13 cellular contexts compared by ENCODE assay signal in genomic region chr16:29746518-29746917, GRCh38. TPM values are rescaled to one million over a fixed set of nuclear protein-coding genes. Genes with fewer than 3 reads are reported as not detected.
DNase-seq lines count a peak whose midpoint lies in the region; ATAC-seq, FAIRE-seq and TF ChIP-seq lines count a peak whose summit lies in the region.
"Not testable (repeated sequence)": the region's sequence is repeated elsewhere in the genome, so short reads cannot be mapped to it uniquely, and the experiment has no call there.
"Had no signal": no experiment of that assay in that cellular context is flagged by ENCODE, and none has a peak within 500 bp of the region (broad histone marks: within the 10 kb centered on the region; RNA-seq: fewer than 3 reads in every experiment).

No MANE protein-coding gene starts in this region.

- TF ChIP-seq POLR2A in HepG2 (IDR thresholded peaks at IDR 0.05; ENCODE audit: insufficient read depth in 1 of 2, low read depth in 2 of 2, low read length in 2 of 2) = not testable (repeated sequence)

- TF ChIP-seq EP300 in HepG2 (IDR thresholded peaks at IDR 0.05; ENCODE audit: low read depth in 2 of 2, low read length in 2 of 2); HepG2 (CRISPR knock-in tag; IDR thresholded peaks at IDR 0.05; ENCODE audit: borderline replicate concordance): not testable (repeated sequence)

- H3K27ac ChIP-seq in BLaER1 treated with 17β-estradiol and CSF1 and Interleukin-3, amounts not matched to agents 10 nM and 100 nM = peak overlapping the region; percentile 91 to 98 (median 96)
- H3K27ac ChIP-seq in HepG2 (ENCODE audit: extremely low read length, insufficient read depth, low read length) = not testable (repeated sequence)
- H3K27ac ChIP-seq in neutrophil (peak overlapping the region; percentile 99), thymus (ENCODE audit: low read depth) (peak overlapping the region; percentile 93)

- CTCF ChIA-PET in T-cell (lab: Charles Lee) = interaction anchor here (0.6 to 3.3 kb wide), 4 partner anchors 44 to 69 kb away, joined by 3 to 15 read pairs (median 10); partner anchors contain the start of genes KIF22 (in 1 of the 2) and PAGR1 (in 1 of the 2)
- CTCF ChIA-PET in activated CD8-positive, alpha-beta T cell treated with anti-CD3 and anti-CD28 coated beads, Interleukin-2, amount 10 ng/mL, durations not matched to agents 7 days and 5 days (lab: Charles Lee) = interaction anchor here (0.7 to 2.1 kb wide), 6 partner anchors 8 to 46 kb away, joined by 3 to 9 read pairs (median 4); partner anchors contain the start of gene KIF22
- CTCF ChIA-PET in HepG2 (lab: Yijun Ruan, JAX; ENCODE audit: low intra/inter-chr PET ratio, low total read pairs) = not testable (repeated sequence)

- TF ChIP-seq CTCF in HepG2 (CRISPR knock-in tag; IDR thresholded peaks at IDR 0.05); neutrophil (IDR thresholded peaks at IDR 0.05): not testable (repeated sequence)

- not testable (repeated sequence) for H2AFZ ChIP-seq in HepG2 (ENCODE audit: low read length)

- not testable (repeated sequence) for FAIRE-seq in HepG2 (lab: Jason Lieb, UNC)

- H3K4me2 ChIP-seq in BLaER1 treated with 17β-estradiol and CSF1 and Interleukin-3, amounts not matched to agents 10 nM and 100 nM = peak overlapping the region; percentile 88 to 100 (median 97)
- H3K4me2 ChIP-seq in HepG2 (ENCODE audit: low read depth, low read length) = not testable (repeated sequence)

- TF ChIP-seq RAD21 in HepG2 (CRISPR knock-in tag; IDR thresholded peaks at IDR 0.05) = not testable (repeated sequence)

- H3K27me3 Mint-ChIP-seq in T-cell; activated CD8-positive, alpha-beta T cell treated with anti-CD3 and anti-CD28 coated beads, Interleukin-2, amount 10 ng/mL, durations not matched to agents 7 days and 5 days (ENCODE audit: low read depth): not testable (repeated sequence)

- H3K4me1 ChIP-seq in BLaER1 treated with 17β-estradiol and CSF1 and Interleukin-3, amounts not matched to agents 10 nM and 100 nM = peaks cover 44 to 87% (median 77%) of the 10 kb centered on the region in 10 experiments
- H3K4me1 ChIP-seq in HepG2 (ENCODE audit: insufficient read depth, low read length) = peaks cover 41% of the 10 kb centered on the region
- peaks cover 81% of the 10 kb centered on the region in 2 experiments for H3K4me1 ChIP-seq in neutrophil (ENCODE audit: control insufficient read depth in 1 of 2, insufficient read depth in 1 of 2, low read depth in 1 of 2, low read length in 1 of 2)
- H3K4me1 ChIP-seq in thymus (ENCODE audit: control insufficient read depth, insufficient read depth, low read length) = peaks cover 22% of the 10 kb centered on the region

- intact Hi-C loops in HepG2 (cut with micrococcal nuclease; ENCODE audit: unreplicated experiment) = not testable (repeated sequence)

- H3K27me3 ChIP-seq in BLaER1 treated with 17β-estradiol and CSF1 and Interleukin-3, amounts not matched to agents 10 nM and 100 nM; neutrophil; thymus (ENCODE audit: control insufficient read depth, insufficient read depth): not testable (repeated sequence)
- peaks cover 0 to 11% of the 10 kb centered on the region in 2 experiments; a peak in 3 of 5 replicates for H3K27me3 ChIP-seq in HepG2 (ENCODE audit: control insufficient read depth in 1 of 2, insufficient read depth in 2 of 2, low read length in 2 of 2)

- not testable (repeated sequence) for H3K9me3 Mint-ChIP-seq in T-cell; activated CD8-positive, alpha-beta T cell treated with anti-CD3 and anti-CD28 coated beads, Interleukin-2, amount 10 ng/mL, durations not matched to agents 7 days and 5 days (ENCODE audit: insufficient read depth); activated naive CD4-positive, alpha-beta T cell treated with anti-CD3 and anti-CD28 coated beads, Interleukin-2, amount 50 U/mL, for 72 hours

- H3K4me3 Mint-ChIP-seq in T-cell = peak overlapping the region; percentile 98 to 99 (median 98)
- H3K4me3 Mint-ChIP-seq in activated CD8-positive, alpha-beta T cell treated with anti-CD3 and anti-CD28 coated beads, Interleukin-2, amount 10 ng/mL, durations not matched to agents 7 days and 5 days = peak overlapping the region; percentile 99

- H3K4me3 ChIP-seq in BLaER1 treated with 17β-estradiol and CSF1 and Interleukin-3, amounts not matched to agents 10 nM and 100 nM = peak overlapping the region; percentile 72 to 93 (median 80)
- H3K4me3 ChIP-seq in GM08714 (ENCODE audit: low read length) (peak overlapping the region; percentile 67; the same call in 1 of the 2 replicates), neutrophil (ENCODE audit: low read depth in 1 of 2, low read length in 1 of 2) (peak overlapping the region; percentile 94 to 100)
- H3K4me3 ChIP-seq in HepG2 (replicated peaks in 1 of 3; ENCODE audit: insufficient read depth in 1 of 3, low read depth in 2 of 3, low read length in 3 of 3); thymus (ENCODE audit: low read length): not testable (repeated sequence)

- peak overlapping the region; percentile 98 to 99 for H3K27ac Mint-ChIP-seq in T-cell
- H3K27ac Mint-ChIP-seq in activated CD8-positive, alpha-beta T cell treated with anti-CD3 and anti-CD28 coated beads, Interleukin-2, amount 10 ng/mL, durations not matched to agents 7 days and 5 days = peak overlapping the region; percentile 96
- peak overlapping the region; percentile 95 to 98 for H3K27ac Mint-ChIP-seq in activated naive CD4-positive, alpha-beta T cell treated with anti-CD3 and anti-CD28 coated beads, Interleukin-2, amount 50 U/mL, for 72 hours

- H3K79me2 ChIP-seq in HepG2 (ENCODE audit: insufficient read depth, low read length) = not testable (repeated sequence)

- H3K36me3 ChIP-seq in BLaER1 treated with 17β-estradiol and CSF1 and Interleukin-3, amounts not matched to agents 10 nM and 100 nM = peaks cover 22 to 35% (median 31%) of the 10 kb centered on the region in 11 experiments
- not testable (repeated sequence) for H3K36me3 ChIP-seq in HepG2 (replicated peaks in 1 of 2; ENCODE audit: control insufficient read depth in 1 of 2, insufficient read depth in 2 of 2, low read length in 2 of 2)
- H3K36me3 ChIP-seq in neutrophil = peaks cover 33% of the 10 kb centered on the region
- peaks cover 20% of the 10 kb centered on the region for H3K36me3 ChIP-seq in thymus (ENCODE audit: control insufficient read depth, insufficient read depth)

- H3K4me1 Mint-ChIP-seq in T-cell = peaks cover 58 to 66% (median 59%) of the 10 kb centered on the region in 3 donors
- peaks cover 54% of the 10 kb centered on the region for H3K4me1 Mint-ChIP-seq in activated CD8-positive, alpha-beta T cell treated with anti-CD3 and anti-CD28 coated beads, Interleukin-2, amount 10 ng/mL, durations not matched to agents 7 days and 5 days (ENCODE audit: low read depth)

- peaks cover 4 to 21% (median 11%) of the 10 kb centered on the region in 11 experiments; a peak in 17 of 22 replicates for H3K9me3 ChIP-seq in BLaER1 treated with 17β-estradiol and CSF1 and Interleukin-3, amounts not matched to agents 10 nM and 100 nM (replicated peaks in 1 of 11)
- not testable (repeated sequence) for H3K9me3 ChIP-seq in HepG2 (ENCODE audit: low read length); neutrophil; thymus (ENCODE audit: control insufficient read depth)

- not testable (repeated sequence) for BruUV-seq in HepG2 (replicated peaks; lab: Mats Ljungman, UMichigan)

- not testable (repeated sequence) for DNase-seq in T-cell; activated CD8-positive, alpha-beta T cell treated with anti-CD3 and anti-CD28 coated beads, Interleukin-2, amount 10 ng/mL, durations not matched to agents 7 days and 5 days; HepG2 (ENCODE audit: low spot score)
- DNase-seq in activated naive CD4-positive, alpha-beta T cell treated with anti-CD3 and anti-CD28 coated beads, Interleukin-2, amount 50 U/mL, for 72 hours (ENCODE audit: low spot score in 2 of 2) = peak in 1 of 2 donors; percentile 56

- peaks cover 46% of the 10 kb centered on the region for H3K36me3 Mint-ChIP-seq in T-cell
- H3K36me3 Mint-ChIP-seq in activated CD8-positive, alpha-beta T cell treated with anti-CD3 and anti-CD28 coated beads, Interleukin-2, amount 10 ng/mL, durations not matched to agents 7 days and 5 days (ENCODE audit: low read depth) = peaks cover 55% of the 10 kb centered on the region
- H3K36me3 Mint-ChIP-seq in activated naive CD4-positive, alpha-beta T cell treated with anti-CD3 and anti-CD28 coated beads, Interleukin-2, amount 50 U/mL, for 72 hours = peaks cover 7 to 31% of the 10 kb centered on the region in 2 donors

- POLR2A ChIA-PET in T-cell (lab: Charles Lee) = interaction anchor here (0.6 to 1.0 kb wide), 9 partner anchors 7 to 69 kb away, joined by 3 to 12 read pairs (median 5); partner anchors contain the start of genes KIF22 (in 2 of the 2) and PAGR1 (in 1 of the 2)
- POLR2A ChIA-PET in activated CD8-positive, alpha-beta T cell treated with anti-CD3 and anti-CD28 coated beads, Interleukin-2, amount 10 ng/mL, durations not matched to agents 7 days and 5 days (lab: Charles Lee) = interaction anchor here (0.6 to 3.0 kb wide), 5 partner anchors 8 to 67 kb away, joined by 3 to 27 read pairs (median 3); partner anchors contain the start of gene KIF22
- POLR2A ChIA-PET in HepG2 (lab: Yijun Ruan, JAX) = not testable (repeated sequence)

- ATAC-seq in T-cell (replicated peaks in 1 of 4); activated CD8-positive, alpha-beta T cell treated with anti-CD3 and anti-CD28 coated beads, Interleukin-2, amount 10 ng/mL, durations not matched to agents 7 days and 5 days; HepG2: not testable (repeated sequence)
- peak in 1 of 2 donors; percentile 2 for ATAC-seq in activated naive CD4-positive, alpha-beta T cell treated with anti-CD3 and anti-CD28 coated beads, Interleukin-2, amount 50 U/mL, for 72 hours

- peak overlapping the region; percentile 87 to 95 (median 90) for H3K9ac ChIP-seq in BLaER1 treated with 17β-estradiol and CSF1 and Interleukin-3, amounts not matched to agents 10 nM and 100 nM
- not testable (repeated sequence) for H3K9ac ChIP-seq in HepG2 (ENCODE audit: insufficient read depth, low read depth, low read length)

- in situ Hi-C loops in HepG2 (cut with HindIII; ENCODE audit: extremely low pct_ligation_motif_present, low pct_unique_long_range_greater_than_20kb) = not testable (repeated sequence)

- peaks cover 0 to 23% (median 0%) of the 10 kb centered on the region in 11 experiments; a peak in 4 of 22 replicates for H4K20me1 ChIP-seq in BLaER1 treated with 17β-estradiol and CSF1 and Interleukin-3, amounts not matched to agents 10 nM and 100 nM
- not testable (repeated sequence) for H4K20me1 ChIP-seq in HepG2 (ENCODE audit: insufficient read depth, low read length)

- 40% methylated on average over 4 of the region's 4 CpGs for WGBS in HepG2 (ENCODE audit: low lambda C conversion rate)
- 53% methylated on average over 4 of the region's 4 CpGs for WGBS in thymus

RNA-seq across cellular contexts. Expression of gene C16orf54, which starts 0.7 kb away (rescaled TPM):
- total RNA-seq in T-cell (100 to 1,000 TPM; 122 to 194 (median 142) TPM), HepG2 (2016; rRNA removed; fragmentation: Illumina TruSeq; extraction: Trizol) (not detected in 2 replicates)
- total RNA-seq in activated CD8-positive, alpha-beta T cell treated with anti-CD3 and anti-CD28 coated beads, Interleukin-2, amount 10 ng/mL, durations not matched to agents 7 days and 5 days = 10 to 100 TPM; 64.3 to 68.0 TPM
- total RNA-seq in activated naive CD4-positive, alpha-beta T cell treated with anti-CD3 and anti-CD28 coated beads, Interleukin-2, amount 50 U/mL, for 72 hours = 10 to 100 TPM; 14.0 to 19.5 TPM
- total RNA-seq in HepG2 (2016; cell fraction: cytosol; rRNA removed; fragmentation: Illumina TruSeq; extraction: Trizol; ENCODE audit: low read depth) = not detected in 2 replicates
- not detected in 2 replicates for total RNA-seq in HepG2 (2016; cell fraction: insoluble cytoplasmic fraction; rRNA removed; fragmentation: Illumina TruSeq; extraction: Trizol)
- not detected in 2 replicates for total RNA-seq in HepG2 (2016; cell fraction: membrane; rRNA removed; fragmentation: Illumina TruSeq; extraction: Trizol)
- not detected in 2 replicates for total RNA-seq in HepG2 (2016; cell fraction: nucleus; rRNA removed; fragmentation: Illumina TruSeq; extraction: Trizol)
- polyA plus RNA-seq in HepG2 (2011; rRNA removed) (not detected in 2 replicates), thymus (19.0 TPM)
- polyA plus RNA-seq in HepG2 (2011; cell fraction: cytosol; rRNA removed) = not detected in 2 replicates
- not detected in 2 replicates for polyA plus RNA-seq in HepG2 (2011; cell fraction: nucleus; rRNA removed)
- polyA plus RNA-seq in HepG2 (2012) = not detected in 2 replicates
- polyA plus RNA-seq in HepG2 (2016; cell fraction: cytosol; fragmentation: Illumina TruSeq; extraction: Trizol; ENCODE audit: low read depth) = not detected in 2 replicates
- not detected in 2 replicates for polyA plus RNA-seq in HepG2 (2016; cell fraction: insoluble cytoplasmic fraction; fragmentation: Illumina TruSeq; extraction: Trizol; ENCODE audit: low read depth)
- polyA plus RNA-seq in HepG2 (2016; cell fraction: membrane; fragmentation: Illumina TruSeq; extraction: Trizol; ENCODE audit: low read depth) = not detected in 2 replicates
- not detected in 2 replicates for polyA plus RNA-seq in HepG2 (2016; cell fraction: nucleus; fragmentation: Illumina TruSeq; extraction: Trizol; ENCODE audit: insufficient read depth, low read depth)
- polyA minus RNA-seq in HepG2 (2011; rRNA and poly(A)+ RNA removed; ENCODE audit: low replicate concordance) = not detected in 2 replicates
- not detected in 2 replicates for polyA minus RNA-seq in HepG2 (2011; cell fraction: cytosol; rRNA and poly(A)+ RNA removed)
- not detected in 2 replicates for polyA minus RNA-seq in HepG2 (2011; cell fraction: nucleus; rRNA and poly(A)+ RNA removed)
- total RNA-seq: osteocyte had no signal

RNA-seq across cellular contexts. Expression of gene ZG16, which starts 31.5 kb away (rescaled TPM):
- total RNA-seq in T-cell = under 1 TPM in 2 of 5 donors, not detected in 3; 0.09 to 0.15 TPM
- not detected for total RNA-seq in activated CD8-positive, alpha-beta T cell treated with anti-CD3 and anti-CD28 coated beads, Interleukin-2, amount 10 ng/mL, durations not matched to agents 7 days and 5 days
- total RNA-seq in activated naive CD4-positive, alpha-beta T cell treated with anti-CD3 and anti-CD28 coated beads, Interleukin-2, amount 50 U/mL, for 72 hours = not detected
- 0.07 and 0.15 TPM in 2 replicates for total RNA-seq in HepG2 (2016; rRNA removed; fragmentation: Illumina TruSeq; extraction: Trizol)
- total RNA-seq in HepG2 (2016; cell fraction: cytosol; rRNA removed; fragmentation: Illumina TruSeq; extraction: Trizol; ENCODE audit: low read depth) = 0.18 and 0.30 TPM in 2 replicates
- 0.09 TPM in 2 replicates for total RNA-seq in HepG2 (2016; cell fraction: insoluble cytoplasmic fraction; rRNA removed; fragmentation: Illumina TruSeq; extraction: Trizol)
- total RNA-seq in HepG2 (2016; cell fraction: membrane; rRNA removed; fragmentation: Illumina TruSeq; extraction: Trizol) = 0.17 and 0.22 TPM in 2 replicates
- not detected in 2 replicates for total RNA-seq in HepG2 (2016; cell fraction: nucleus; rRNA removed; fragmentation: Illumina TruSeq; extraction: Trizol)
- 0.01 and 0.04 TPM in 2 replicates for polyA plus RNA-seq in HepG2 (2011; rRNA removed)
- 0.01 TPM in 1 of 2 replicates, not detected in the other for polyA plus RNA-seq in HepG2 (2011; cell fraction: cytosol; rRNA removed)
- polyA plus RNA-seq in HepG2 (2011; cell fraction: nucleus; rRNA removed) = not detected in 2 replicates
- polyA plus RNA-seq in HepG2 (2012) = 0.11 TPM in 1 of 2 replicates, not detected in the other
- polyA plus RNA-seq in HepG2 (2016; cell fraction: cytosol; fragmentation: Illumina TruSeq; extraction: Trizol; ENCODE audit: low read depth) = 0.35 and 0.42 TPM in 2 replicates
- 0.12 and 0.16 TPM in 2 replicates for polyA plus RNA-seq in HepG2 (2016; cell fraction: insoluble cytoplasmic fraction; fragmentation: Illumina TruSeq; extraction: Trizol; ENCODE audit: low read depth)
- polyA plus RNA-seq in HepG2 (2016; cell fraction: membrane; fragmentation: Illumina TruSeq; extraction: Trizol; ENCODE audit: low read depth) = 0.26 and 0.42 TPM in 2 replicates
- polyA plus RNA-seq in HepG2 (2016; cell fraction: nucleus; fragmentation: Illumina TruSeq; extraction: Trizol; ENCODE audit: insufficient read depth, low read depth) = 0.13 TPM in 1 of 2 replicates, not detected in the other
- polyA minus RNA-seq in HepG2 (2011; rRNA and poly(A)+ RNA removed; ENCODE audit: low replicate concordance) = 0.05 TPM in 1 of 2 replicates, not detected in the other
- polyA minus RNA-seq in HepG2 (2011; cell fraction: cytosol; rRNA and poly(A)+ RNA removed) = not detected in 2 replicates
- not detected in 2 replicates for polyA minus RNA-seq in HepG2 (2011; cell fraction: nucleus; rRNA and poly(A)+ RNA removed)
- polyA plus RNA-seq in thymus = 0.27 TPM
- total RNA-seq: A172; mesenteric fat pad; OCI-LY7; osteocyte; T-helper 1 cell treated with Interleukin-12 subunit alpha and Interleukin-12 subunit beta and Interleukin-4 antibody, amounts not matched to agents 30 ng/mL and 1 ng/mL, for 36 hours had no signal

RNA-seq across cellular contexts. Expression of gene KIF22, which starts 44.0 kb away (rescaled TPM):
- total RNA-seq in T-cell (10 to 100 TPM; 84.1 to 95.2 (median 84.9) TPM), HepG2 (2016; rRNA removed; fragmentation: Illumina TruSeq; extraction: Trizol) (103 and 118 TPM in 2 replicates)
- total RNA-seq in activated CD8-positive, alpha-beta T cell treated with anti-CD3 and anti-CD28 coated beads, Interleukin-2, amount 10 ng/mL, durations not matched to agents 7 days and 5 days = 100 to 1,000 TPM; 229 to 233 TPM
- 100 to 1,000 TPM; 151 to 268 TPM for total RNA-seq in activated naive CD4-positive, alpha-beta T cell treated with anti-CD3 and anti-CD28 coated beads, Interleukin-2, amount 50 U/mL, for 72 hours
- 18.5 and 19.7 TPM in 2 replicates for total RNA-seq in HepG2 (2016; cell fraction: cytosol; rRNA removed; fragmentation: Illumina TruSeq; extraction: Trizol; ENCODE audit: low read depth)
- total RNA-seq in HepG2 (2016; cell fraction: insoluble cytoplasmic fraction; rRNA removed; fragmentation: Illumina TruSeq; extraction: Trizol) = 91.9 and 121 TPM in 2 replicates
- total RNA-seq in HepG2 (2016; cell fraction: membrane; rRNA removed; fragmentation: Illumina TruSeq; extraction: Trizol) = 25.3 and 25.9 TPM in 2 replicates
- total RNA-seq in HepG2 (2016; cell fraction: nucleus; rRNA removed; fragmentation: Illumina TruSeq; extraction: Trizol) = 125 and 140 TPM in 2 replicates
- polyA plus RNA-seq in HepG2 (2011; rRNA removed) (68.4 and 95.8 TPM in 2 replicates), thymus (82.5 TPM)
- 37.5 and 70.2 TPM in 2 replicates for polyA plus RNA-seq in HepG2 (2011; cell fraction: cytosol; rRNA removed)
- polyA plus RNA-seq in HepG2 (2011; cell fraction: nucleus; rRNA removed) = 159 and 266 TPM in 2 replicates
- 32.0 and 51.7 TPM in 2 replicates for polyA plus RNA-seq in HepG2 (2012)
- 11.4 and 13.1 TPM in 2 replicates for polyA plus RNA-seq in HepG2 (2016; cell fraction: cytosol; fragmentation: Illumina TruSeq; extraction: Trizol; ENCODE audit: low read depth)
- 85.0 and 106 TPM in 2 replicates for polyA plus RNA-seq in HepG2 (2016; cell fraction: insoluble cytoplasmic fraction; fragmentation: Illumina TruSeq; extraction: Trizol; ENCODE audit: low read depth)
- 15.8 and 19.2 TPM in 2 replicates for polyA plus RNA-seq in HepG2 (2016; cell fraction: membrane; fragmentation: Illumina TruSeq; extraction: Trizol; ENCODE audit: low read depth)
- polyA plus RNA-seq in HepG2 (2016; cell fraction: nucleus; fragmentation: Illumina TruSeq; extraction: Trizol; ENCODE audit: insufficient read depth, low read depth) = 240 and 250 TPM in 2 replicates
- 158 and 325 TPM in 2 replicates for polyA minus RNA-seq in HepG2 (2011; rRNA and poly(A)+ RNA removed; ENCODE audit: low replicate concordance)
- polyA minus RNA-seq in HepG2 (2011; cell fraction: cytosol; rRNA and poly(A)+ RNA removed) = 28.8 and 45.0 TPM in 2 replicates
- polyA minus RNA-seq in HepG2 (2011; cell fraction: nucleus; rRNA and poly(A)+ RNA removed) = 109 and 117 TPM in 2 replicates

RNA-seq across cellular contexts. Expression of gene MAZ, which starts 59.8 kb away (rescaled TPM):
- 100 to 1,000 TPM; 240 to 326 (median 305) TPM for total RNA-seq in T-cell
- 100 to 1,000 TPM; 455 to 494 TPM for total RNA-seq in activated CD8-positive, alpha-beta T cell treated with anti-CD3 and anti-CD28 coated beads, Interleukin-2, amount 10 ng/mL, durations not matched to agents 7 days and 5 days
- 100 to 1,000 TPM; 285 to 386 TPM for total RNA-seq in activated naive CD4-positive, alpha-beta T cell treated with anti-CD3 and anti-CD28 coated beads, Interleukin-2, amount 50 U/mL, for 72 hours
- 229 and 277 TPM in 2 replicates for total RNA-seq in HepG2 (2016; rRNA removed; fragmentation: Illumina TruSeq; extraction: Trizol)
- 423 and 431 TPM in 2 replicates for total RNA-seq in HepG2 (2016; cell fraction: cytosol; rRNA removed; fragmentation: Illumina TruSeq; extraction: Trizol; ENCODE audit: low read depth)
- total RNA-seq in HepG2 (2016; cell fraction: insoluble cytoplasmic fraction; rRNA removed; fragmentation: Illumina TruSeq; extraction: Trizol) = 196 and 286 TPM in 2 replicates
- 825 and 837 TPM in 2 replicates for total RNA-seq in HepG2 (2016; cell fraction: membrane; rRNA removed; fragmentation: Illumina TruSeq; extraction: Trizol)
- 134 and 167 TPM in 2 replicates for total RNA-seq in HepG2 (2016; cell fraction: nucleus; rRNA removed; fragmentation: Illumina TruSeq; extraction: Trizol)
- 203 and 255 TPM in 2 replicates for polyA plus RNA-seq in HepG2 (2011; rRNA removed)
- 164 and 235 TPM in 2 replicates for polyA plus RNA-seq in HepG2 (2011; cell fraction: cytosol; rRNA removed)
- polyA plus RNA-seq in HepG2 (2011; cell fraction: nucleus; rRNA removed) = 242 and 334 TPM in 2 replicates
- polyA plus RNA-seq in HepG2 (2012) = 301 and 452 TPM in 2 replicates
- 608 and 677 TPM in 2 replicates for polyA plus RNA-seq in HepG2 (2016; cell fraction: cytosol; fragmentation: Illumina TruSeq; extraction: Trizol; ENCODE audit: low read depth)
- polyA plus RNA-seq in HepG2 (2016; cell fraction: insoluble cytoplasmic fraction; fragmentation: Illumina TruSeq; extraction: Trizol; ENCODE audit: low read depth) = 287 and 420 TPM in 2 replicates
- polyA plus RNA-seq in HepG2 (2016; cell fraction: membrane; fragmentation: Illumina TruSeq; extraction: Trizol; ENCODE audit: low read depth) = 1,001 and 1,210 TPM in 2 replicates
- 330 and 379 TPM in 2 replicates for polyA plus RNA-seq in HepG2 (2016; cell fraction: nucleus; fragmentation: Illumina TruSeq; extraction: Trizol; ENCODE audit: insufficient read depth, low read depth)
- 512 and 628 TPM in 2 replicates for polyA minus RNA-seq in HepG2 (2011; rRNA and poly(A)+ RNA removed; ENCODE audit: low replicate concordance)
- 217 and 237 TPM in 2 replicates for polyA minus RNA-seq in HepG2 (2011; cell fraction: cytosol; rRNA and poly(A)+ RNA removed)
- 59.9 and 60.5 TPM in 2 replicates for polyA minus RNA-seq in HepG2 (2011; cell fraction: nucleus; rRNA and poly(A)+ RNA removed)
- 178 TPM for polyA plus RNA-seq in thymus

Comparison
In these comparisons a context has a peak if more than half of its experiments do, and no peak if none do; other contexts are left out.
1. RNA of gene C16orf54, which starts 0.7 kb away (total RNA-seq): 122 to 194 TPM in T-cell, 64.3 to 68.0 TPM in activated CD8-positive, alpha-beta T cell treated with anti-CD3 and anti-CD28 coated beads, Interleukin-2, amount 10 ng/mL, durations not matched to agents 7 days and 5 days and 14.0 to 19.5 TPM in activated naive CD4-positive, alpha-beta T cell treated with anti-CD3 and anti-CD28 coated beads, Interleukin-2, amount 50 U/mL, for 72 hours; not detected in HepG2; every median in the first group is over 10 times any median in the second.
2. Peak in every context shown above with its lines, with median percentiles within 50 percentile points of each other: H3K27ac Mint-ChIP-seq.